In the genomic region with DNA sequence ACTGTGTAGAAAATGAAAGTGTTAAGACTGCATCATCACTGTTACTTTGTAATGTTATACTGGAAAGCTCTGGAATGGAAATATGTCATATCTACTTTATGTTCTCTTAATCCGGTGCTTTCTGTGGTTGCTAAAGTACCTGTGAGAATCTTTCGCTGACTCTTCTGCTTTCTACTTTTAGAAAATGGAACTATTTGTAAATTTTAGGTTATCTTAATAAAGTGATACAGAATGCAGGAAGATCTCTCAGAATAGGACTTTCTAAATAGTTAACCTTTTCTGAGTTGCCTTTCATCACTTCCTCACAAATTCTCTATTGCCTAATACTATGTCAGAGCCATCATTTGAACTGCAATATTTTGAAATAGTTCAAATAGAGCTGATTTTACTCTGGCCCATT, we compare ENCODE assay signal across 9 cellular contexts.
DNase-seq lines count a peak whose midpoint lies in the region; ATAC-seq and TF ChIP-seq lines count a peak whose summit lies in the region.
"Had no signal": no experiment of that assay in that cellular context is flagged by ENCODE, and none has a peak within 500 bp of the region (broad histone marks: within the 10 kb centered on the region; RNA-seq: fewer than 3 reads in every experiment).

No MANE protein-coding gene starts in this region.

- intact Hi-C loops in head of caudate nucleus (cut with DNase I): no loop called here
- intact Hi-C loops in Calu3 (cut with micrococcal nuclease; ENCODE audit: unreplicated experiment): no loop called here

- CTCF ChIA-PET in Calu3 (lab: Charles Lee): no interaction called here

- peaks cover 12% of the 10 kb centered on the region for H3K4me1 Mint-ChIP-seq in activated naive CD8-positive, alpha-beta T cell treated with anti-CD3 and anti-CD28 coated beads for 36 hours
- H3K4me1 Mint-ChIP-seq in activated naive CD8-positive, alpha-beta T cell treated with anti-CD3 and anti-CD28 coated beads, Interleukin-2, amount 50 U/mL, for 24 hours: peaks cover 8% of the 10 kb centered on the region
- no peaks in the 10 kb centered on the region for H3K4me1 Mint-ChIP-seq in Calu3 (ENCODE audit: low read depth, unreplicated experiment)

- BruUV-seq in Calu3 (replicated peaks; lab: Mats Ljungman, UMichigan): no TSS peak

- H3K36me3 Mint-ChIP-seq in activated naive CD8-positive, alpha-beta T cell treated with anti-CD3 and anti-CD28 coated beads for 36 hours: peaks cover 9% of the 10 kb centered on the region
- peaks cover 11% of the 10 kb centered on the region for H3K36me3 Mint-ChIP-seq in activated naive CD8-positive, alpha-beta T cell treated with anti-CD3 and anti-CD28 coated beads, Interleukin-2, amount 50 U/mL, for 24 hours (ENCODE audit: low read depth)
- H3K36me3 Mint-ChIP-seq in Calu3 (ENCODE audit: insufficient read depth, unreplicated experiment): no peaks in the 10 kb centered on the region

- H3K27me3 Mint-ChIP-seq in activated naive CD8-positive, alpha-beta T cell treated with anti-CD3 and anti-CD28 coated beads for 36 hours: no peaks in the 10 kb centered on the region
- H3K27me3 Mint-ChIP-seq in activated naive CD8-positive, alpha-beta T cell treated with anti-CD3 and anti-CD28 coated beads, Interleukin-2, amount 50 U/mL, for 24 hours: no peaks in the 10 kb centered on the region
- H3K27me3 Mint-ChIP-seq in Calu3 (ENCODE audit: unreplicated experiment): no peaks in the 10 kb centered on the region

- ATAC-seq in activated naive CD8-positive, alpha-beta T cell treated with anti-CD3 and anti-CD28 coated beads, Interleukin-2, amount 50 U/mL, for 24 hours: no peak
- peak; percentile 84 for ATAC-seq in HG02981 (IDR thresholded peaks at IDR 0.05; ENCODE audit: unreplicated experiment)
- ATAC-seq in HG02588 (IDR thresholded peaks at IDR 0.05; ENCODE audit: unreplicated experiment): no peak

- no peak overlapping the region for H3K4me3 Mint-ChIP-seq in activated naive CD8-positive, alpha-beta T cell treated with anti-CD3 and anti-CD28 coated beads for 36 hours
- no peak overlapping the region for H3K4me3 Mint-ChIP-seq in activated naive CD8-positive, alpha-beta T cell treated with anti-CD3 and anti-CD28 coated beads, Interleukin-2, amount 50 U/mL, for 24 hours
- no peak overlapping the region for H3K4me3 Mint-ChIP-seq in Calu3 (ENCODE audit: low read depth, unreplicated experiment)

- peak overlapping the region; percentile 34 for H3K27ac Mint-ChIP-seq in activated naive CD8-positive, alpha-beta T cell treated with anti-CD3 and anti-CD28 coated beads for 36 hours
- no peak overlapping the region for H3K27ac Mint-ChIP-seq in activated naive CD8-positive, alpha-beta T cell treated with anti-CD3 and anti-CD28 coated beads, Interleukin-2, amount 50 U/mL, for 24 hours
- no peak overlapping the region for H3K27ac Mint-ChIP-seq in Calu3 (ENCODE audit: unreplicated experiment)

- no peak for TF ChIP-seq CTCF in Calu3 (IDR thresholded peaks at IDR 0.05; ENCODE audit: unreplicated experiment)

- no peaks in the 10 kb centered on the region for H3K9me3 Mint-ChIP-seq in activated naive CD8-positive, alpha-beta T cell treated with anti-CD3 and anti-CD28 coated beads for 36 hours
- H3K9me3 Mint-ChIP-seq in activated naive CD8-positive, alpha-beta T cell treated with anti-CD3 and anti-CD28 coated beads, Interleukin-2, amount 50 U/mL, for 24 hours: no peaks in the 10 kb centered on the region
- no peaks in the 10 kb centered on the region for H3K9me3 Mint-ChIP-seq in Calu3 (ENCODE audit: low read depth, unreplicated experiment)

- DNase-seq in activated naive CD8-positive, alpha-beta T cell treated with anti-CD3 and anti-CD28 coated beads for 36 hours: no peak
- no peak for DNase-seq in activated naive CD8-positive, alpha-beta T cell treated with anti-CD3 and anti-CD28 coated beads, Interleukin-2, amount 50 U/mL, for 24 hours
- DNase-seq in NOMO-1 treated with DMSO at 0.1 percent for 48 hours (lab: John Stamatoyannopoulos, UW; ENCODE audit: unreplicated experiment) (peak; percentile 88), head of caudate nucleus (no peak), HUDEP-2 (lab: John Stamatoyannopoulos, UW; ENCODE audit: unreplicated experiment in 76 of 76) (no peak), Calu3 (no peak)
- DNase-seq: islet precursor cell had no signal
